21 cellular contexts compared by ENCODE assay signal in the genomic region with DNA sequence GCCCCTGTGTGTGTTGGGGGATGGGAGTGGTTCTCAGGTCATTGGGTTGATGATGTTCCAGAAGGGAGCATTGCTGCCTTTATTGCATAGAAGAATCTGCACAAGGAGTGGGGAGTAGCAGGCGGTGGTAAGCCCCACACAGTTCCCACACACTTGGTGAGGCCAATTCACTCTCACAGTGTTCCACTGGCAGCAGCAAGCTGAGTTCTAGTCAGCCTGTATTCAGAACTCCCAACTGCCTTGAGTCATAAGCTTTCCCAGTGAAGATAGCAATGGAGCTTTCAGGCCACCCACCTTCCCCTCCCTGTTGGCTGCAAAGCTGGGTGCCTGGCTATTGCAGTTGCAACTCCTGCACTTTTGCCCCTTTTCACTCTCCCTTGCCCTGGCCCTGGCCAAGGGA.
"Had no signal": no experiment of that assay in that cellular context is flagged by ENCODE, and none has a peak within 500 bp of the region (broad histone marks: within the 10 kb centered on the region; RNA-seq: fewer than 3 reads in every experiment).

No MANE protein-coding gene starts in this region.

- H3K27me3 Mint-ChIP-seq: activated CD4-positive, alpha-beta T cell treated with anti-CD3 and anti-CD28 coated beads, Interleukin-2, amount 10 ng/mL, durations not matched to agents 7 days and 5 days; effector memory CD8-positive, alpha-beta T cell; stimulated activated memory B cell treated with anti-CD40 and anti-IgM and Interleukin-4, amounts not matched to agents 10 μg/mL and 1 μg/mL and 100 μg/mL, for 72 hours; type B pancreatic cell had no signal

- H3K27ac ChIP-seq: prostate gland, right atrium auricular region, skin epidermis, testis had no signal

- DNase-seq: activated CD4-positive, alpha-beta T cell treated with anti-CD3 and anti-CD28 coated beads, Interleukin-2, amount 10 ng/mL, durations not matched to agents 7 days and 5 days; activated CD8-positive, alpha-beta memory T cell treated with anti-CD3 and anti-CD28 coated beads, Interleukin-2, amount 50 U/mL, for 48 hours; activated effector memory CD4-positive, alpha-beta T cell treated with anti-CD3 and anti-CD28 coated beads, Interleukin-2, amount 50 U/mL, for 16 hours; activated naive CD4-positive, alpha-beta T cell treated with anti-CD3 and anti-CD28 coated beads, Interleukin-2, amount 50 U/mL, for 16 hours; activated T-cell treated with anti-CD3 and anti-CD28 coated beads, Interleukin-2, amount 50 U/mL, for 72 hours; effector memory CD8-positive, alpha-beta T cell; foreskin melanocyte; midbrain; nephron progenitor cell; occipital lobe; stimulated activated CD4-positive, alpha-beta T cell treated with anti-CD3 and anti-CD28 coated beads, Interleukin-2, amount 100 ng/mL, for 48 hours; T-helper 1 cell; T-helper 9 cell; testis had no signal

- H3K4me3 Mint-ChIP-seq: activated CD4-positive, alpha-beta T cell treated with anti-CD3 and anti-CD28 coated beads, Interleukin-2, amount 10 ng/mL, durations not matched to agents 7 days and 5 days; activated T-cell treated with anti-CD3 and anti-CD28 coated beads, Interleukin-2, amount 50 U/mL, for 72 hours; effector memory CD8-positive, alpha-beta T cell; nephron progenitor cell; stimulated activated memory B cell treated with anti-CD40 and anti-IgM and Interleukin-4, amounts not matched to agents 10 μg/mL and 1 μg/mL and 100 μg/mL, for 72 hours; type B pancreatic cell had no signal

- H3K4me1 Mint-ChIP-seq: activated CD4-positive, alpha-beta T cell treated with anti-CD3 and anti-CD28 coated beads, Interleukin-2, amount 10 ng/mL, durations not matched to agents 7 days and 5 days; stimulated activated memory B cell treated with anti-CD40 and anti-IgM and Interleukin-4, amounts not matched to agents 10 μg/mL and 1 μg/mL and 100 μg/mL, for 72 hours had no signal

- H3K9me3 ChIP-seq: prostate gland, testis had no signal

- H3K27me3 ChIP-seq: right atrium auricular region, testis had no signal

- H3K27ac Mint-ChIP-seq: activated CD4-positive, alpha-beta T cell treated with anti-CD3 and anti-CD28 coated beads, Interleukin-2, amount 10 ng/mL, durations not matched to agents 7 days and 5 days; activated T-cell treated with anti-CD3 and anti-CD28 coated beads, Interleukin-2, amount 50 U/mL, for 72 hours; effector memory CD8-positive, alpha-beta T cell; nephron progenitor cell; stimulated activated memory B cell treated with anti-CD40 and anti-IgM and Interleukin-4, amounts not matched to agents 10 μg/mL and 1 μg/mL and 100 μg/mL, for 72 hours; type B pancreatic cell had no signal

- H3K36me3 ChIP-seq: prostate gland, right atrium auricular region had no signal

- H3K4me3 ChIP-seq: lung, prostate gland, right atrium auricular region, skin epidermis, testis had no signal

- H3K36me3 Mint-ChIP-seq: stimulated activated memory B cell treated with anti-CD40 and anti-IgM and Interleukin-4, amounts not matched to agents 10 μg/mL and 1 μg/mL and 100 μg/mL, for 72 hours; type B pancreatic cell had no signal

- ATAC-seq: activated T-cell treated with anti-CD3 and anti-CD28 coated beads, Interleukin-2, amount 50 U/mL, for 72 hours; effector memory CD8-positive, alpha-beta T cell; left lobe of liver; stimulated activated memory B cell treated with anti-CD40 and anti-IgM and Interleukin-4, amounts not matched to agents 10 μg/mL and 1 μg/mL and 100 μg/mL, for 72 hours had no signal

- H3K4me1 ChIP-seq: prostate gland, right atrium auricular region, testis had no signal
